Comparison of ENCODE assay signal across 9 cellular contexts in the genomic region with DNA sequence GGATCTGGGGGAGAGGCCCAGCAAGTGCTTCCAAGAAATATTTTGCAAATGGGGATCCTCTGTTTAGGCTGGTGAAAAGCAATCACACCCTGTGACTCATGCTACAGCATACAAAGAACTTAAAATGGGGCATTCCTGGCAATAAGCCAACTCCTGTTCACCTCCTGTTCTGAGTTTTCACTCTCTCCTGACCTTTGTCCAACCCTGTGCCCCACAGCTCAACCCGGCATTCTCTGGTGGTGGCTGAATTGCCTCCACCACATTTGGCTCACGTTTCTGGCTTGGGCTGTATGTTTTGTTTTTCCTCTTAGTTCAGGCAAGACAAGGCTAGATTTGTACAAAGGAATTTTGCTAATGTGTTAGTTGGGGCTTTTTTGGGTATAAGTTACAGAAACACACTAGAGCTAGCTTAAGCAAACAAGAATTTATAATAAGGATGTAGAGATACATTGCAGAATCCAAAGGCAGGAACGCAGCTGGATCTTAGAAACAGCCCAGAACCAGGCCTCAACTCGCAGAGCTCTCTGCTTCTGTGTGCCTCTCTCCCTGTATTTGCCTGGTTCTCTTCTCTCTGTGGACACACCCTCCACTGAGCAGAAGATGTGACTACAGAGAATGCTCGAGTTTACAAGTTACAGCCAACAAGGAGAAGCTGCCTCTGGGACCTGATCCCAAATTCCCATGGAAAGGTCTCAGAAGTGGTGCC. TPM values are rescaled to one million over a fixed set of nuclear protein-coding genes. Genes with fewer than 3 reads are reported as not detected.
DNase-seq lines count a peak whose midpoint lies in the region; ATAC-seq and TF ChIP-seq lines count a peak whose summit lies in the region.
"Had no signal": no experiment of that assay in that cellular context is flagged by ENCODE, and none has a peak within 500 bp of the region (broad histone marks: within the 10 kb centered on the region; RNA-seq: fewer than 3 reads in every experiment).

No MANE protein-coding gene starts in this region.

- H3K9me3 ChIP-seq in heart right ventricle: no peaks in the 10 kb centered on the region

- H3K36me3 Mint-ChIP-seq in activated naive CD8-positive, alpha-beta T cell treated with anti-CD3 and anti-CD28 coated beads, Interleukin-2, amount 50 U/mL, for 24 hours (ENCODE audit: low read depth): peaks cover 2% of the 10 kb centered on the region
- peaks cover 12% of the 10 kb centered on the region for H3K36me3 Mint-ChIP-seq in T-helper 2 cell treated with Interferon-gamma antibody and Interleukin-4, amounts not matched to agents 5 μg/mL and 100 μg/mL, for 36 hours (ENCODE audit: low read depth)

- TF ChIP-seq CTCF in heart right ventricle (IDR thresholded peaks at IDR 0.05): no peak

- peaks cover 5% of the 10 kb centered on the region for H3K4me1 Mint-ChIP-seq in activated naive CD8-positive, alpha-beta T cell treated with anti-CD3 and anti-CD28 coated beads, Interleukin-2, amount 50 U/mL, for 24 hours
- H3K4me1 Mint-ChIP-seq in T-helper 2 cell treated with Interferon-gamma antibody and Interleukin-4, amounts not matched to agents 5 μg/mL and 100 μg/mL, for 36 hours (ENCODE audit: low read depth): no peaks in the 10 kb centered on the region

- peaks cover 0 to 92% (median 16%) of the 10 kb centered on the region in 9 donors for H3K36me3 ChIP-seq in heart right ventricle

- H3K27ac Mint-ChIP-seq in activated naive CD8-positive, alpha-beta T cell treated with anti-CD3 and anti-CD28 coated beads, Interleukin-2, amount 50 U/mL, for 24 hours: peak overlapping the region; percentile 19
- no peak overlapping the region for H3K27ac Mint-ChIP-seq in T-helper 2 cell treated with Interferon-gamma antibody and Interleukin-4, amounts not matched to agents 5 μg/mL and 100 μg/mL, for 36 hours

- no peaks in the 10 kb centered on the region for H3K27me3 ChIP-seq in heart right ventricle

- H3K27ac ChIP-seq in heart right ventricle: peak overlapping the region in 4 of 10 donors; percentile 7 to 42 (median 34)

- no peaks in the 10 kb centered on the region for H3K27me3 Mint-ChIP-seq in activated naive CD8-positive, alpha-beta T cell treated with anti-CD3 and anti-CD28 coated beads, Interleukin-2, amount 50 U/mL, for 24 hours
- H3K27me3 Mint-ChIP-seq in T-helper 2 cell treated with Interferon-gamma antibody and Interleukin-4, amounts not matched to agents 5 μg/mL and 100 μg/mL, for 36 hours (ENCODE audit: low read depth): no peaks in the 10 kb centered on the region

- H3K4me3 ChIP-seq in heart right ventricle: no peak overlapping the region

- peak; percentile 44 for ATAC-seq in activated naive CD8-positive, alpha-beta T cell treated with anti-CD3 and anti-CD28 coated beads, Interleukin-2, amount 50 U/mL, for 24 hours
- peak in 6 of 8 donors; percentile 7 to 69 (median 55) for ATAC-seq in heart right ventricle
- ATAC-seq in GM19397 (IDR thresholded peaks at IDR 0.05; ENCODE audit: unreplicated experiment): no peak
- no peak for ATAC-seq in GM18505 (IDR thresholded peaks at IDR 0.05; ENCODE audit: unreplicated experiment)

- WGBS in heart right ventricle, 2 donors: 46 to 48% methylated on average over 5 of the region's 5 CpGs

- intact Hi-C loops in heart right ventricle (cut with DNase I): no loop called here

- TF ChIP-seq POLR2A in GM18505 (IDR thresholded peaks at IDR 0.05; ENCODE audit: borderline replicate concordance, extremely low read depth, insufficient read depth, insufficient read length): no peak

- DNase-seq in HCEC 1CT (peak; percentile 64), heart right ventricle (no peak), smooth muscle cell of the brain vasculature (ENCODE audit: low read depth, low spot score) (peak; percentile 55), SHP77 treated with DMSO at 0.1 percent for 48 hours (lab: John Stamatoyannopoulos, UW) (no peak)
- DNase-seq in activated naive CD8-positive, alpha-beta T cell treated with anti-CD3 and anti-CD28 coated beads, Interleukin-2, amount 50 U/mL, for 24 hours: no peak
- no peak for DNase-seq in T-helper 2 cell treated with Interferon-gamma antibody and Interleukin-4, amounts not matched to agents 5 μg/mL and 100 μg/mL, for 36 hours (ENCODE audit: low spot score)
- DNase-seq: NCI-H2029 treated with DMSO at 0.1 percent for 48 hours had no signal

- H3K4me3 Mint-ChIP-seq in activated naive CD8-positive, alpha-beta T cell treated with anti-CD3 and anti-CD28 coated beads, Interleukin-2, amount 50 U/mL, for 24 hours: no peak overlapping the region
- no peak overlapping the region for H3K4me3 Mint-ChIP-seq in T-helper 2 cell treated with Interferon-gamma antibody and Interleukin-4, amounts not matched to agents 5 μg/mL and 100 μg/mL, for 36 hours

- peaks cover 0 to 42% (median 24%) of the 10 kb centered on the region in 9 donors for H3K4me1 ChIP-seq in heart right ventricle

- H3K9me3 Mint-ChIP-seq in activated naive CD8-positive, alpha-beta T cell treated with anti-CD3 and anti-CD28 coated beads, Interleukin-2, amount 50 U/mL, for 24 hours: no peaks in the 10 kb centered on the region
- no peaks in the 10 kb centered on the region for H3K9me3 Mint-ChIP-seq in T-helper 2 cell treated with Interferon-gamma antibody and Interleukin-4, amounts not matched to agents 5 μg/mL and 100 μg/mL, for 36 hours

RNA-seq across cellular contexts. Expression of a gene that starts 9.4 kb away (rescaled TPM):
- 10 to 100 TPM in 7 of 10 donors, 1 to 10 TPM in 3; 7.8 to 16.8 (median 10.9) TPM for total RNA-seq in heart right ventricle
- polyA plus RNA-seq in heart right ventricle: 10 to 100 TPM in 1 of 2 donors, 1 to 10 TPM in 1; 7.1 to 44.3 TPM

RNA-seq across cellular contexts. Expression of a gene that starts 18.6 kb away (rescaled TPM):
- total RNA-seq in heart right ventricle: 1 to 10 TPM in 6 of 10 donors, under 1 TPM in 3, not detected in 1; 0.28 to 5.1 (median 1.2) TPM
- 1 to 10 TPM; 1.8 to 4.5 TPM for polyA plus RNA-seq in heart right ventricle

RNA-seq across cellular contexts. Expression of a gene that starts 40.6 kb away (rescaled TPM):
- 10 to 100 TPM; 14.7 to 29.3 (median 19.6) TPM for total RNA-seq in heart right ventricle
- 10 to 100 TPM; 13.0 to 29.7 TPM for polyA plus RNA-seq in heart right ventricle

Comparison
In these comparisons a context has a peak if more than half of its experiments do, and no peak if none do; other contexts are left out.
1. DNase-seq: peak in HCEC 1CT (single experiment) and smooth muscle cell of the brain vasculature (single experiment); none in activated naive CD8-positive, alpha-beta T cell treated with anti-CD3 and anti-CD28 coated beads, Interleukin-2, amount 50 U/mL, for 24 hours (single experiment), heart right ventricle (0 of 2), T-helper 2 cell treated with Interferon-gamma antibody and Interleukin-4, amounts not matched to agents 5 μg/mL and 100 μg/mL, for 36 hours (single experiment) and SHP77 treated with DMSO at 0.1 percent for 48 hours (single experiment).
2. ATAC-seq: peak in activated naive CD8-positive, alpha-beta T cell treated with anti-CD3 and anti-CD28 coated beads, Interleukin-2, amount 50 U/mL, for 24 hours (single experiment) and heart right ventricle (6 of 8); none in GM19397 (single experiment) and GM18505 (single experiment).